Comparison of ENCODE assay signal across 1 cellular context in genomic region chr11:134634897-134635831, GRCh38.
TF ChIP-seq lines count a peak whose summit lies in the region.

No MANE protein-coding gene starts in this region.

TF ChIP-seq in SK-N-SH treated with all-trans-retinoic acid at 6 μM for 48 hours, 23 proteins besides CTCF, POLR2A, EP300 and RAD21 (continued from another document):
- no peak for TF ChIP-seq TSHZ2 (CRISPR knock-in tag; IDR thresholded peaks at IDR 0.05)
- TF ChIP-seq BACH2 (CRISPR knock-in tag; IDR thresholded peaks at IDR 0.05; ENCODE audit: borderline replicate concordance) = no peak
- no peak for TF ChIP-seq ARNTL (CRISPR knock-in tag; IDR thresholded peaks at IDR 0.05; ENCODE audit: borderline replicate concordance, low read depth)
- no peak for TF ChIP-seq ZNF8 (CRISPR knock-in tag; IDR thresholded peaks at IDR 0.05)
- no peak for TF ChIP-seq ISL1 (CRISPR knock-in tag; IDR thresholded peaks at IDR 0.05)
- no peak for TF ChIP-seq ZFP3 (CRISPR knock-in tag; IDR thresholded peaks at IDR 0.05)
- TF ChIP-seq ESRRG (CRISPR knock-in tag; IDR thresholded peaks at IDR 0.05) = no peak
